Comparison of ENCODE assay signal across 20 cellular contexts in the genomic region with DNA sequence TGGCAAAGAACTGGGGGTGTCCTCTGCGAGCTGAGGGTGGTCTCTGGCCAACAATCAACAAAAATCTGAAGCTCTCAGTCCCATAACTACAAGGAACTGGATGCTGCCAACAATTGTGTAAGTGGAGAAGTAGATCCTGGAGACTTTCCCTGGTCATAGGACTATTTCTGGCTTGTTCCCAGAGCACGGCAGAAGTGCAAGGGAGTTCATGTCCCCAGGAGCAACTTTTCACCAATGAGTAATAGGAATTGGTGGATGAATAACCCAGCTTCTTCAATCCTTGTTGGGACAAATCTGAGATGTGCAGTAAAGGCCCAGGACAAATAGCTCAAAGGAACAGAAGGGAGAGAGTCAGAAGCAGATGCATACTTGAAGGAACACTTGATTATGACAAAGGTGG.
DNase-seq lines count a peak whose midpoint lies in the region; ATAC-seq, FAIRE-seq and TF ChIP-seq lines count a peak whose summit lies in the region.
"Had no signal": no experiment of that assay in that cellular context is flagged by ENCODE, and none has a peak within 500 bp of the region (broad histone marks: within the 10 kb centered on the region; RNA-seq: fewer than 3 reads in every experiment).

No MANE protein-coding gene starts in this region.

- H3K9ac ChIP-seq in Karpas-422 (ENCODE audit: low read length) (no peak overlapping the region), duodenal mucosa (ENCODE audit: low read depth in 1 of 2, low read length in 2 of 2) (no peak overlapping the region), kidney (ENCODE audit: low read length in 2 of 2) (peak overlapping the region in 1 of 2 donors; percentile 51)

- no peaks in the 10 kb centered on the region for H3K9me3 ChIP-seq in Karpas-422 (ENCODE audit: low read length)
- no peaks in the 10 kb centered on the region for H3K9me3 ChIP-seq in duodenal mucosa (ENCODE audit: control insufficient read depth in 1 of 2, low read length in 2 of 2)
- H3K9me3 ChIP-seq in kidney (ENCODE audit: control insufficient read depth in 1 of 2, low read length in 2 of 2): no peaks in the 10 kb centered on the region
- no peaks in the 10 kb centered on the region for H3K9me3 ChIP-seq in psoas muscle
- H3K9me3 ChIP-seq: HAP-1, left ventricle myocardium inferior, thyroid gland had no signal

- no peak for DNase-seq in Karpas-422
- DNase-seq in kidney: no peak
- no peak for DNase-seq in psoas muscle
- DNase-seq in SKM-1 treated with dmso at 0.1 percent for 144 hours (lab: John Stamatoyannopoulos, UW; ENCODE audit: unreplicated experiment): no peak
- no peak for DNase-seq in activated naive CD4-positive, alpha-beta T cell treated with anti-CD3 and anti-CD28 coated beads, Interleukin-2, amount 50 U/mL, for 72 hours (ENCODE audit: low spot score in 2 of 2)
- no peak for DNase-seq in NCI-H82 (lab: John Stamatoyannopoulos, UW)
- DNase-seq: activated CD4-positive, alpha-beta memory T cell treated with anti-CD3 and anti-CD28 coated beads for 36 hours; effector CD4-positive, alpha-beta T cell; erythroblast; left ventricle myocardium inferior; NCI-H146; right cardiac atrium; SIG-M5; stimulated activated naive CD8-positive, alpha-beta T cell treated with anti-CD3 and anti-CD28 coated beads, Interleukin-15, Interleukin-2, amounts not matched to agents 100 U/mL and 50 U/mL, for 24 hours; thyroid gland had no signal

- H3K36me3 ChIP-seq in Karpas-422 (ENCODE audit: insufficient read depth, low read length): no peaks in the 10 kb centered on the region
- H3K36me3 ChIP-seq in duodenal mucosa (ENCODE audit: control insufficient read depth in 1 of 2, insufficient read depth in 2 of 2, low read length in 2 of 2): no peaks in the 10 kb centered on the region
- no peaks in the 10 kb centered on the region for H3K36me3 ChIP-seq in kidney (ENCODE audit: control insufficient read depth in 1 of 2, insufficient read depth in 2 of 2, low read length in 2 of 2)
- H3K36me3 ChIP-seq in psoas muscle (ENCODE audit: insufficient read depth in 1 of 2, low read depth in 1 of 2): no peaks in the 10 kb centered on the region
- H3K36me3 ChIP-seq: HAP-1, left ventricle myocardium inferior, thyroid gland had no signal

- no peaks in the 10 kb centered on the region for H3K79me2 ChIP-seq in Karpas-422 (ENCODE audit: low read length)

- no peaks in the 10 kb centered on the region for H4K20me1 ChIP-seq in Karpas-422 (ENCODE audit: insufficient read depth, low read depth, low read length)

- peak; percentile 85 for FAIRE-seq in kidney (lab: Jason Lieb, UNC)

- H3K27me3 ChIP-seq in Karpas-422 (ENCODE audit: low read length) (no peaks in the 10 kb centered on the region), duodenal mucosa (ENCODE audit: control insufficient read depth in 1 of 2, insufficient read depth in 2 of 2, low read length in 2 of 2) (no peaks in the 10 kb centered on the region), psoas muscle (ENCODE audit: insufficient read depth in 3 of 3, low read length in 2 of 3) (no peaks in the 10 kb centered on the region)
- H3K27me3 ChIP-seq: thyroid gland had no signal

- H3K4me2 ChIP-seq in Karpas-422 (ENCODE audit: low read depth, low read length, poor library complexity, severe bottlenecking): no peak overlapping the region

- no peak overlapping the region for H3K27ac Mint-ChIP-seq in activated naive CD4-positive, alpha-beta T cell treated with anti-CD3 and anti-CD28 coated beads, Interleukin-2, amount 50 U/mL, for 72 hours
- H3K27ac Mint-ChIP-seq: activated CD4-positive, alpha-beta memory T cell treated with anti-CD3 and anti-CD28 coated beads for 36 hours; natural killer cell treated with Interleukin-12 subunit alpha and Interleukin-12 subunit beta and Interleukin-15 and Interleukin-18, amount 100 ng/mL, for 72 hours had no signal

- H3K27ac ChIP-seq in Karpas-422 (ENCODE audit: low read length): peak overlapping the region; percentile 57; the same call in 1 of the 2 replicates
- H3K27ac ChIP-seq in duodenal mucosa (ENCODE audit: low read depth, low read length): peak overlapping the region; percentile 61
- H3K27ac ChIP-seq in kidney (ENCODE audit: low read depth in 2 of 2, low read length in 2 of 2): peak overlapping the region; percentile 89 to 91
- H3K27ac ChIP-seq in psoas muscle: no peak overlapping the region
- H3K27ac ChIP-seq: C4-2B, left ventricle myocardium inferior, thyroid gland had no signal

- ATAC-seq in psoas muscle (peak in 3 of 4 donors; percentile 57 to 92 (median 89)), GM21723 (IDR thresholded peaks at IDR 0.05; ENCODE audit: unreplicated experiment) (no peak)
- no peak for ATAC-seq in activated naive CD4-positive, alpha-beta T cell treated with anti-CD3 and anti-CD28 coated beads, Interleukin-2, amount 50 U/mL, for 72 hours
- ATAC-seq: right cardiac atrium; stimulated activated naive CD8-positive, alpha-beta T cell treated with anti-CD3 and anti-CD28 coated beads, Interleukin-15, Interleukin-2, amounts not matched to agents 100 U/mL and 50 U/mL, for 24 hours had no signal

- no peaks in the 10 kb centered on the region for H3K9me3 Mint-ChIP-seq in activated naive CD4-positive, alpha-beta T cell treated with anti-CD3 and anti-CD28 coated beads, Interleukin-2, amount 50 U/mL, for 72 hours
- H3K9me3 Mint-ChIP-seq: activated CD4-positive, alpha-beta memory T cell treated with anti-CD3 and anti-CD28 coated beads for 36 hours; natural killer cell treated with Interleukin-12 subunit alpha and Interleukin-12 subunit beta and Interleukin-15 and Interleukin-18, amount 100 ng/mL, for 72 hours had no signal

- H3K9me2 ChIP-seq in Karpas-422 (replicated peaks; ENCODE audit: insufficient read depth, low read length): no peaks in the 10 kb centered on the region

- H3K4me3 ChIP-seq in Karpas-422 (ENCODE audit: low read length): no peak overlapping the region
- H3K4me3 ChIP-seq in duodenal mucosa (ENCODE audit: low read depth in 1 of 2, low read length in 2 of 2): no peak overlapping the region
- H3K4me3 ChIP-seq in kidney (ENCODE audit: low read length in 2 of 2): no peak overlapping the region
- H3K4me3 ChIP-seq in psoas muscle: no peak overlapping the region
- H3K4me3 ChIP-seq: HAP-1, left ventricle myocardium inferior, thyroid gland had no signal

- H3K36me3 Mint-ChIP-seq in activated naive CD4-positive, alpha-beta T cell treated with anti-CD3 and anti-CD28 coated beads, Interleukin-2, amount 50 U/mL, for 72 hours: no peaks in the 10 kb centered on the region
- H3K36me3 Mint-ChIP-seq: activated CD4-positive, alpha-beta memory T cell treated with anti-CD3 and anti-CD28 coated beads for 36 hours; natural killer cell treated with Interleukin-12 subunit alpha and Interleukin-12 subunit beta and Interleukin-15 and Interleukin-18, amount 100 ng/mL, for 72 hours had no signal

- intact Hi-C loops in kidney (cut with DNase I) (no loop called here), psoas muscle (cut with DNase I) (no loop called here)

- H3K4me1 ChIP-seq in Karpas-422 (ENCODE audit: low read length) (peaks cover 42% of the 10 kb centered on the region), duodenal mucosa (ENCODE audit: control insufficient read depth in 1 of 2, insufficient read depth in 2 of 2, low read length in 2 of 2) (peaks cover 8 to 14% of the 10 kb centered on the region in 2 donors), kidney (ENCODE audit: control insufficient read depth in 1 of 2, insufficient read depth in 1 of 2, low read depth in 1 of 2, low read length in 2 of 2) (peaks cover 20 to 43% of the 10 kb centered on the region in 2 donors), psoas muscle (peaks cover 7% of the 10 kb centered on the region)
- H3K4me1 ChIP-seq: HAP-1, left ventricle myocardium inferior had no signal

- H2AFZ ChIP-seq in Karpas-422 (ENCODE audit: low read length): peak overlapping the region; percentile 76

- WGBS in psoas muscle, 3 donors: 13 to 34% (median 22%) methylated on average over 2 of the region's 2 CpGs

- TF ChIP-seq CTCF in kidney (IDR thresholded peaks at IDR 0.05; ENCODE audit: borderline replicate concordance, extremely low read depth, insufficient read depth) (no peak), psoas muscle (IDR thresholded peaks at IDR 0.05) (no peak)

Comparison
In these comparisons a context has a peak if more than half of its experiments do, and no peak if none do; other contexts are left out.
1. ATAC-seq: peak in psoas muscle (3 of 4); none in activated naive CD4-positive, alpha-beta T cell treated with anti-CD3 and anti-CD28 coated beads, Interleukin-2, amount 50 U/mL, for 72 hours (0 of 2) and GM21723 (single experiment).